Comparison of ENCODE assay signal across 8 cellular contexts in genomic region chr1:154154534-154155181, GRCh38. TPM values are rescaled to one million over a fixed set of nuclear protein-coding genes. Genes with fewer than 3 reads are reported as not detected.
DNase-seq lines count a peak whose midpoint lies in the region; ATAC-seq and TF ChIP-seq lines count a peak whose summit lies in the region.

NUP210L (minus strand) TSS chr1:154155073.

- CTCF ChIA-PET in naive thymus-derived CD4-positive, alpha-beta T cell (lab: Charles Lee): interaction anchor here (1.5 kb wide), 1 partner anchor 164 kb away, joined by 3 read pairs; no protein-coding TSS in a partner anchor

- H3K4me1 Mint-ChIP-seq in endothelial cell (ENCODE audit: unreplicated experiment): peaks cover 42% of the 10 kb centered on the region
- H3K4me1 Mint-ChIP-seq in naive thymus-derived CD4-positive, alpha-beta T cell: peaks cover 36 to 74% (median 60%) of the 10 kb centered on the region in 7 donors
- peaks cover 25% of the 10 kb centered on the region for H3K4me1 Mint-ChIP-seq in stimulated activated memory B cell treated with anti-CD40 and anti-IgM and Interleukin-4, amounts not matched to agents 10 μg/mL and 1 μg/mL and 100 μg/mL, for 72 hours

- ATAC-seq in naive thymus-derived CD4-positive, alpha-beta T cell: no peak
- ATAC-seq in stimulated activated memory B cell treated with anti-CD40 and anti-IgM and Interleukin-4, amounts not matched to agents 10 μg/mL and 1 μg/mL and 100 μg/mL, for 72 hours: no peak

- DNase-seq in AG08396 (ENCODE audit: low spot score): peak; percentile 63
- DNase-seq in NCI-H2029 (lab: John Stamatoyannopoulos, UW): peak; percentile 89
- DNase-seq in endothelial cell (ENCODE audit: low spot score): peak; percentile 13
- no peak for DNase-seq in naive thymus-derived CD4-positive, alpha-beta T cell
- DNase-seq in NCI-H2081 treated with DMSO at 0.1 percent for 48 hours (lab: John Stamatoyannopoulos, UW): no peak
- no peak for DNase-seq in SW480 (ENCODE audit: low spot score)
- no peak for DNase-seq in NCI-H146 (lab: John Stamatoyannopoulos, UW)

- H3K9me3 ChIP-seq in naive thymus-derived CD4-positive, alpha-beta T cell (ENCODE audit: control insufficient read depth in 2 of 3, low read length in 3 of 3): peaks cover 0 to under 1% (median 0%) of the 10 kb centered on the region in 3 experiments

- H3K4me3 ChIP-seq in naive thymus-derived CD4-positive, alpha-beta T cell (ENCODE audit: low read length): no peak within 1 kb of the TSS

- H3K36me3 ChIP-seq in naive thymus-derived CD4-positive, alpha-beta T cell (ENCODE audit: control insufficient read depth in 2 of 3, insufficient read depth in 3 of 3, low read length in 3 of 3): peaks cover 4 to 11% (median 6%) of the 10 kb centered on the region in 3 experiments

- H3K27ac ChIP-seq in naive thymus-derived CD4-positive, alpha-beta T cell (ENCODE audit: low read depth, low read length): peak within 1 kb of the TSS; percentile 77

- H3K36me3 Mint-ChIP-seq in endothelial cell (ENCODE audit: low read depth, unreplicated experiment): peaks cover 29% of the 10 kb centered on the region
- H3K36me3 Mint-ChIP-seq in naive thymus-derived CD4-positive, alpha-beta T cell: peaks cover 0 to 53% (median 28%) of the 10 kb centered on the region in 5 donors
- peaks cover 40% of the 10 kb centered on the region for H3K36me3 Mint-ChIP-seq in stimulated activated memory B cell treated with anti-CD40 and anti-IgM and Interleukin-4, amounts not matched to agents 10 μg/mL and 1 μg/mL and 100 μg/mL, for 72 hours

- intact Hi-C loops in naive thymus-derived CD4-positive, alpha-beta T cell (cut with micrococcal nuclease): loop anchor here (5.0 to 10.0 kb wide), 5 partner anchors 37 to 480 kb away; partner anchors contain the start of genes ILF2 (in 1 of the 2), NPR1 (in 1 of the 2) and RPS27 (in 1 of the 2)

- H3K27me3 Mint-ChIP-seq in endothelial cell (ENCODE audit: unreplicated experiment): no peaks in the 10 kb centered on the region
- no peaks in the 10 kb centered on the region for H3K27me3 Mint-ChIP-seq in naive thymus-derived CD4-positive, alpha-beta T cell
- H3K27me3 Mint-ChIP-seq in stimulated activated memory B cell treated with anti-CD40 and anti-IgM and Interleukin-4, amounts not matched to agents 10 μg/mL and 1 μg/mL and 100 μg/mL, for 72 hours: no peaks in the 10 kb centered on the region

- H3K4me3 Mint-ChIP-seq in endothelial cell (ENCODE audit: unreplicated experiment): peak within 1 kb of the TSS; percentile 56
- peak within 1 kb of the TSS in 8 of 10 donors; percentile 25 to 59 (median 46) for H3K4me3 Mint-ChIP-seq in naive thymus-derived CD4-positive, alpha-beta T cell
- H3K4me3 Mint-ChIP-seq in stimulated activated memory B cell treated with anti-CD40 and anti-IgM and Interleukin-4, amounts not matched to agents 10 μg/mL and 1 μg/mL and 100 μg/mL, for 72 hours: no peak within 1 kb of the TSS

- TF ChIP-seq CTCF in endothelial cell (IDR thresholded peaks at IDR 0.05; ENCODE audit: unreplicated experiment): no peak

- H3K9me3 Mint-ChIP-seq in endothelial cell (ENCODE audit: unreplicated experiment): no peaks in the 10 kb centered on the region
- peaks cover 0 to 10% (median 3%) of the 10 kb centered on the region in 11 donors for H3K9me3 Mint-ChIP-seq in naive thymus-derived CD4-positive, alpha-beta T cell
- peaks cover 3% of the 10 kb centered on the region for H3K9me3 Mint-ChIP-seq in stimulated activated memory B cell treated with anti-CD40 and anti-IgM and Interleukin-4, amounts not matched to agents 10 μg/mL and 1 μg/mL and 100 μg/mL, for 72 hours

- H3K27me3 ChIP-seq in naive thymus-derived CD4-positive, alpha-beta T cell (ENCODE audit: control insufficient read depth in 2 of 2, insufficient read depth in 2 of 2, low read length in 2 of 2): no peaks in the 10 kb centered on the region

- POLR2A ChIA-PET in naive thymus-derived CD4-positive, alpha-beta T cell (lab: Charles Lee): interaction anchor here (0.6 to 10.1 kb wide), 4 partner anchors 7 to 175 kb away, joined by 3 to 115 read pairs (median 30); partner anchors contain the start of gene RPS27

- H3K27ac Mint-ChIP-seq in endothelial cell (ENCODE audit: unreplicated experiment): peak within 1 kb of the TSS; percentile 91
- peak within 1 kb of the TSS; percentile 79 to 97 (median 96) for H3K27ac Mint-ChIP-seq in naive thymus-derived CD4-positive, alpha-beta T cell
- no peak within 1 kb of the TSS for H3K27ac Mint-ChIP-seq in stimulated activated memory B cell treated with anti-CD40 and anti-IgM and Interleukin-4, amounts not matched to agents 10 μg/mL and 1 μg/mL and 100 μg/mL, for 72 hours

- peaks cover 29 to 64% of the 10 kb centered on the region in 2 donors for H3K4me1 ChIP-seq in naive thymus-derived CD4-positive, alpha-beta T cell (ENCODE audit: control insufficient read depth in 2 of 2, insufficient read depth in 2 of 2, low read length in 2 of 2)

RNA-seq across cellular contexts. Expression of gene NUP210L, which starts in this region (rescaled TPM):
- 0.15 TPM for total RNA-seq in endothelial cell (ENCODE audit: unreplicated experiment)
- total RNA-seq in naive thymus-derived CD4-positive, alpha-beta T cell: under 1 TPM in 4 of 5 experiments, not detected in 1; 0.11 to 0.16 (median 0.15) TPM
- not detected for polyA plus RNA-seq in naive thymus-derived CD4-positive, alpha-beta T cell

Comparison
In these comparisons a context has a peak if more than half of its experiments do, and no peak if none do; other contexts are left out.
1. Peak in DNase-seq in endothelial cell; RNA of the gene not detected or under 1 TPM.
2. DNase-seq: peak in AG08396 (single experiment) and NCI-H2029 (single experiment); none in naive thymus-derived CD4-positive, alpha-beta T cell (0 of 9), NCI-H2081 treated with DMSO at 0.1 percent for 48 hours (single experiment), SW480 (single experiment) and NCI-H146 (single experiment).